8 cellular contexts compared by ENCODE assay signal in genomic region chr17:66542183-66542966, GRCh38.
DNase-seq lines count a peak whose midpoint lies in the region; ATAC-seq and TF ChIP-seq lines count a peak whose summit lies in the region.

No MANE protein-coding gene starts in this region.

- no peak overlapping the region for H3K4me3 ChIP-seq in dorsolateral prefrontal cortex

- DNase-seq in LHCN-M2 (ENCODE audit: low read depth): peak; percentile 56
- no peak for DNase-seq in dorsolateral prefrontal cortex
- DNase-seq in HPDE6-E6E7 (ENCODE audit: extremely low spot score): no peak
- DNase-seq in NCI-H2171 treated with DMSO at 0.1 percent for 48 hours (lab: John Stamatoyannopoulos, UW): no peak
- no peak for DNase-seq in GOT3 (lab: John Stamatoyannopoulos, UW)

- no peak for TF ChIP-seq CTCF in dorsolateral prefrontal cortex (IDR thresholded peaks at IDR 0.05 in 54 of 56, conservative IDR thresholded peaks at IDR 0.05 in 2 of 56; ENCODE audit: low read depth in 1 of 56, partially characterized antibody in 56 of 56)

- ATAC-seq in GM18511 (IDR thresholded peaks at IDR 0.05; ENCODE audit: unreplicated experiment): peak; percentile 96
- peak; percentile 93 for ATAC-seq in GM21825 (IDR thresholded peaks at IDR 0.05; ENCODE audit: unreplicated experiment)

- no peaks in the 10 kb centered on the region for H3K27me3 ChIP-seq in dorsolateral prefrontal cortex

- H3K27ac ChIP-seq in dorsolateral prefrontal cortex (peak overlapping the region in 56 of 59 donors; percentile 78 to 98 (median 96)), temporal lobe (ENCODE audit: low read depth, low read length) (peak overlapping the region; percentile 98)

- intact Hi-C loops in dorsolateral prefrontal cortex (cut with DNase I): loop anchor here (5.0 to 10.0 kb wide), 2 partner anchors 88 to 240 kb away; partner anchors contain the start of gene PRKCA (in 2 of the 2)
